Comparison of ENCODE assay signal across 8 cellular contexts in genomic region chr13:39777527-39778061, GRCh38.
DNase-seq lines count a peak whose midpoint lies in the region; ATAC-seq and TF ChIP-seq lines count a peak whose summit lies in the region.

No MANE protein-coding gene starts in this region.

- in situ Hi-C loops in GM23248 (cut with MboI), result no loop called here

- H3K79me2 ChIP-seq in GM23248 (ENCODE audit: insufficient read depth), result no peaks in the 10 kb centered on the region

- H3K4me2 ChIP-seq in GM23248 (ENCODE audit: unreplicated experiment), result no peak overlapping the region

- DNase-seq in Ammon's horn (ENCODE audit: low spot score) (peak; percentile 25), GM23248 (peak; percentile 91), SJSA1 (ENCODE audit: low read depth in 1 of 2, low spot score in 2 of 2) (peak; percentile 44 to 61), progenitor cell of endocrine pancreas (ENCODE audit: low spot score, unreplicated experiment) (no peak), NCI-H187 (lab: John Stamatoyannopoulos, UW) (no peak), spleen (no peak), NCI-H128 (lab: John Stamatoyannopoulos, UW; ENCODE audit: unreplicated experiment) (no peak)
- no peak for DNase-seq in central memory CD8-positive, alpha-beta T cell (ENCODE audit: low spot score in 2 of 2)

- WGBS in GM23248 (ENCODE audit: low coverage in 1 of 2, low lambda C conversion rate in 2 of 2, missing lambda C conversion rate in 2 of 2), 2 experiments, result 56 to 70% methylated on average over 2 of the region's 2 CpGs
- WGBS in spleen, 5 donors, result 45 to 77% (median 59%) methylated on average over 2 of the region's 2 CpGs

- peak overlapping the region; percentile 42 for H3K27ac ChIP-seq in GM23248
- H3K27ac ChIP-seq in SJSA1, result peak overlapping the region; percentile 60
- no peak overlapping the region for H3K27ac ChIP-seq in spleen

- H3K36me3 Mint-ChIP-seq in central memory CD8-positive, alpha-beta T cell (ENCODE audit: insufficient read depth), result peaks cover 1% of the 10 kb centered on the region
- no peaks in the 10 kb centered on the region for H3K36me3 Mint-ChIP-seq in progenitor cell of endocrine pancreas (ENCODE audit: insufficient read depth)

- H3K4me1 Mint-ChIP-seq in central memory CD8-positive, alpha-beta T cell, result peaks cover 20% of the 10 kb centered on the region
- H3K4me1 Mint-ChIP-seq in progenitor cell of endocrine pancreas (ENCODE audit: low read depth), result peaks cover 2% of the 10 kb centered on the region

- H3K36me3 ChIP-seq in GM23248 (ENCODE audit: low read depth), result no peaks in the 10 kb centered on the region
- no peaks in the 10 kb centered on the region for H3K36me3 ChIP-seq in SJSA1
- H3K36me3 ChIP-seq in spleen, result no peaks in the 10 kb centered on the region

- H3K27ac Mint-ChIP-seq in central memory CD8-positive, alpha-beta T cell (ENCODE audit: low read depth), result peak overlapping the region; percentile 75
- H3K27ac Mint-ChIP-seq in progenitor cell of endocrine pancreas, result no peak overlapping the region

- TF ChIP-seq CTCF in progenitor cell of endocrine pancreas (IDR thresholded peaks at IDR 0.05; ENCODE audit: unreplicated experiment) (peak; percentile 18), spleen (IDR thresholded peaks at IDR 0.05 in 8 of 11, conservative IDR thresholded peaks at IDR 0.05 in 3 of 11) (peak in 5 of 11 experiments; percentile 13 to 39 (median 27))

- intact Hi-C loops in spleen (cut with DNase I; ENCODE audit: low total_unique reads), result loop anchor here (10.0 kb wide), 1 partner anchor 157 kb away; no protein-coding TSS in a partner anchor

- no peaks in the 10 kb centered on the region for H3K9me2 ChIP-seq in GM23248 (ENCODE audit: insufficient read depth)

- no peaks in the 10 kb centered on the region for H3K27me3 Mint-ChIP-seq in central memory CD8-positive, alpha-beta T cell
- no peaks in the 10 kb centered on the region for H3K27me3 Mint-ChIP-seq in progenitor cell of endocrine pancreas

- H3K9ac ChIP-seq in GM23248, result no peak overlapping the region

- H4K20me1 ChIP-seq in GM23248 (ENCODE audit: insufficient read depth), result no peaks in the 10 kb centered on the region

- H3K27me3 ChIP-seq in GM23248 (replicated peaks; ENCODE audit: insufficient read depth), result no peaks in the 10 kb centered on the region
- H3K27me3 ChIP-seq in SJSA1 (replicated peaks), result no peaks in the 10 kb centered on the region
- no peaks in the 10 kb centered on the region for H3K27me3 ChIP-seq in spleen (replicated peaks in 1 of 7)

- H2AFZ ChIP-seq in GM23248, result no peak overlapping the region

- no peak for ATAC-seq in central memory CD8-positive, alpha-beta T cell (replicated peaks; ENCODE audit: extremely low read depth, poor library complexity, severe bottlenecking)

- TF ChIP-seq POLR2A in spleen (IDR thresholded peaks at IDR 0.05), result no peak

- H3K4me1 ChIP-seq in GM23248 (ENCODE audit: insufficient read depth) (peaks cover 39% of the 10 kb centered on the region), SJSA1 (replicated peaks) (peaks cover 45% of the 10 kb centered on the region), spleen (peaks cover 0 to 13% (median 0%) of the 10 kb centered on the region in 6 donors)

- H3K4me3 Mint-ChIP-seq in central memory CD8-positive, alpha-beta T cell, result no peak overlapping the region
- H3K4me3 Mint-ChIP-seq in progenitor cell of endocrine pancreas (ENCODE audit: low read depth), result no peak overlapping the region

- no peaks in the 10 kb centered on the region for H3K9me3 ChIP-seq in GM23248 (ENCODE audit: low read depth)
- H3K9me3 ChIP-seq in SJSA1 (replicated peaks), result no peaks in the 10 kb centered on the region
- H3K9me3 ChIP-seq in spleen, result peaks cover 0 to 6% (median 2%) of the 10 kb centered on the region in 8 donors

- no peaks in the 10 kb centered on the region for H3K9me3 Mint-ChIP-seq in central memory CD8-positive, alpha-beta T cell
- H3K9me3 Mint-ChIP-seq in progenitor cell of endocrine pancreas (ENCODE audit: low read depth), result no peaks in the 10 kb centered on the region

- H3F3A ChIP-seq in GM23248 (ENCODE audit: insufficient read depth), result peaks cover 23% of the 10 kb centered on the region; the same call in 1 of the 2 replicates

- H3K4me3 ChIP-seq in GM23248, result no peak overlapping the region
- H3K4me3 ChIP-seq in SJSA1, result no peak overlapping the region
- no peak overlapping the region for H3K4me3 ChIP-seq in spleen

Comparison
In these comparisons a context has a peak if more than half of its experiments do, and no peak if none do; other contexts are left out.
1. DNase-seq: peak in Ammon's horn (single experiment), GM23248 (single experiment) and SJSA1 (2 of 2); none in central memory CD8-positive, alpha-beta T cell (0 of 2), progenitor cell of endocrine pancreas (single experiment), NCI-H187 (0 of 2), spleen (single experiment) and NCI-H128 (single experiment).
2. H3K27ac ChIP-seq: peak in GM23248 (single experiment) and SJSA1 (single experiment); none in spleen (0 of 8).